Comparison of ENCODE assay signal across 1 cellular context in the genomic region with DNA sequence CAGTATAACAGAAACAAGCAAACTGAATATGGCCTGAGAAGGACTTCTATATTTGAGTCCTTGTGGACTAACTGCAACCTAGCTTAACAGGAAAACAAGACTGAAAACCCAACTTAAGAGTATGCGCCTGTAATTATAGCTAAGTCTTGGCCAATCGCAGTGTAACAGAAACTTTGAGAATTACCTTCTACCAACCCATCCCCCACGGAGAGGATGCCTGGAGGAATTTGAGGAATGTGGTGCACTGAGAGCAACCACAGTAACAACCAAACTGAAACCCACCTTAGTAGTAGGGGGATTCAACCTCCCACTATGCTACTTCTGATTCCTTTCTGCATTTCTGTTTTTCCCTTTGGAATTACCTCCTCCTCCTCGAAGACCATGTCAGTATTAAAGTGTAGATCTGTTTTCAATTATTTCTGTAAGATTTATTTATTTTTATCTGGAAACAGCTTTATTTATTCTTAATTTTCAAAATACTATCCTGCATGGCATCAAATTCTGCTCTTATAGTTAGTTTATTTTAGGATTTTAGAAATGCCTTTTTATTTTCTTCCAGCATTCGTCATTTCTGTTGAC.
TF ChIP-seq lines count a peak whose summit lies in the region.

No MANE protein-coding gene starts in this region.

TF ChIP-seq in H1, 55 proteins besides CTCF, POLR2A, EP300 and RAD21:
- TF ChIP-seq YY1 (IDR thresholded peaks at IDR 0.05; ENCODE audit: low read depth, low read length) (peak; percentile 40; the same call in 1 of the 2 replicates), CEBPB (IDR thresholded peaks at IDR 0.05; ENCODE audit: low read depth, low read length) (peak; percentile 81), RFX5 (IDR thresholded peaks at IDR 0.05; ENCODE audit: borderline replicate concordance, low read depth, low read length) (no peak), SIN3A (conservative IDR thresholded peaks at IDR 0.05 in 1 of 2, IDR thresholded peaks at IDR 0.05 in 1 of 2; ENCODE audit: low read depth in 1 of 2, low read length in 2 of 2) (no peak), NANOG (IDR thresholded peaks at IDR 0.05; ENCODE audit: insufficient read depth, low read depth, low read length, poor library complexity, severe bottlenecking) (no peak), RNF2 (IDR thresholded peaks at IDR 0.05; ENCODE audit: borderline replicate concordance, low read depth, low read length, missing control alignments, poor library complexity, severe bottlenecking) (no peak), JUND (IDR thresholded peaks at IDR 0.05; ENCODE audit: low read length) (no peak), POU5F1 (IDR thresholded peaks at IDR 0.05; ENCODE audit: low read depth, low read length) (no peak), ZNF274 (IDR thresholded peaks at IDR 0.05; ENCODE audit: borderline replicate concordance, extremely low read depth, low read length) (no peak), CBX8 (IDR thresholded peaks at IDR 0.05; ENCODE audit: borderline replicate concordance, low read depth, low read length) (no peak), CHD7 (IDR thresholded peaks at IDR 0.05; ENCODE audit: insufficient replicate concordance, low read length) (peak; percentile 71), NRF1 (IDR thresholded peaks at IDR 0.05; ENCODE audit: low read depth, low read length) (no peak), SP4 (IDR thresholded peaks at IDR 0.05; ENCODE audit: low read length) (no peak), ATF3 (IDR thresholded peaks at IDR 0.05; ENCODE audit: insufficient read depth, low read depth, low read length) (no peak), SIRT6 (IDR thresholded peaks at IDR 0.05; ENCODE audit: low read length) (no peak), TEAD4 (IDR thresholded peaks at IDR 0.05; ENCODE audit: low read depth, low read length) (peak; percentile 100), SIX5 (IDR thresholded peaks at IDR 0.05; ENCODE audit: low read depth, low read length) (no peak), FOSL1 (IDR thresholded peaks at IDR 0.05; ENCODE audit: insufficient read depth, low read depth, low read length) (no peak), SP1 (IDR thresholded peaks at IDR 0.05; ENCODE audit: low read depth, low read length) (peak; percentile 99), CHD1 (IDR thresholded peaks at IDR 0.05; ENCODE audit: low read depth, low read length) (no peak), CBX5 (IDR thresholded peaks at IDR 0.05; ENCODE audit: low read depth, low read length) (no peak), HDAC2 (IDR thresholded peaks at IDR 0.05; ENCODE audit: borderline replicate concordance in 1 of 2, low read depth in 2 of 2, low read length in 2 of 2) (no peak), TAF7 (optimal IDR thresholded peaks at IDR 0.05; ENCODE audit: borderline replicate concordance, low read depth, low read length) (no peak), PHF8 (conservative IDR thresholded peaks at IDR 0.05; ENCODE audit: low read depth, low read length) (no peak), TAF1 (IDR thresholded peaks at IDR 0.05; ENCODE audit: low read depth, low read length) (peak; percentile 58; the same call in 1 of the 2 replicates), EGR1 (IDR thresholded peaks at IDR 0.05; ENCODE audit: borderline replicate concordance, low read depth, low read length) (no peak), KDM4A (IDR thresholded peaks at IDR 0.05; ENCODE audit: low read depth, low read length, severe bottlenecking) (no peak), BRCA1 (IDR thresholded peaks at IDR 0.05; ENCODE audit: low read depth, low read length) (no peak), CREB1 (IDR thresholded peaks at IDR 0.05) (no peak), E2F6 (IDR thresholded peaks at IDR 0.05) (no peak), POLR2AphosphoS5 (IDR thresholded peaks at IDR 0.05; ENCODE audit: low read depth, low read length) (no peak), RXRA (IDR thresholded peaks at IDR 0.05; ENCODE audit: insufficient read depth, low read depth, low read length) (no peak), GTF2F1 (IDR thresholded peaks at IDR 0.05; ENCODE audit: borderline replicate concordance, low read depth, low read length) (no peak), ATF2 (IDR thresholded peaks at IDR 0.05; ENCODE audit: low read length) (peak; percentile 42; the same call in 1 of the 2 replicates), MAX (IDR thresholded peaks at IDR 0.05) (no peak), SAP30 (IDR thresholded peaks at IDR 0.05; ENCODE audit: insufficient read depth, insufficient replicate concordance, low read length) (no peak), TBP (IDR thresholded peaks at IDR 0.05; ENCODE audit: low read depth, low read length) (peak; percentile 71), TCF12 (IDR thresholded peaks at IDR 0.05; ENCODE audit: low read depth, low read length) (peak; percentile 75; the same call in 1 of the 2 replicates), CHD2 (IDR thresholded peaks at IDR 0.05; ENCODE audit: low read length) (peak; percentile 79; the same call in 1 of the 2 replicates), KDM1A (IDR thresholded peaks at IDR 0.05; ENCODE audit: borderline replicate concordance, low read length) (no peak), BCL11A (IDR thresholded peaks at IDR 0.05; ENCODE audit: low read depth in 2 of 2, low read length in 2 of 2) (peak in 1 of 2 experiments; percentile 84), HDAC6 (IDR thresholded peaks at IDR 0.05; ENCODE audit: low read depth, low read length) (no peak), SRF (IDR thresholded peaks at IDR 0.05; ENCODE audit: low read depth, low read length) (no peak), SP2 (IDR thresholded peaks at IDR 0.05; ENCODE audit: low read length) (no peak), JUN (IDR thresholded peaks at IDR 0.05; ENCODE audit: low read depth, low read length) (no peak), MAFK (IDR thresholded peaks at IDR 0.05; ENCODE audit: low read depth, low read length) (no peak), ASH2L (IDR thresholded peaks at IDR 0.05; ENCODE audit: low read length) (peak; percentile 99), GABPA (IDR thresholded peaks at IDR 0.05; ENCODE audit: borderline replicate concordance, insufficient read depth, low read length) (no peak), BACH1 (IDR thresholded peaks at IDR 0.05; ENCODE audit: low read length) (no peak), RBBP5 (IDR thresholded peaks at IDR 0.05; ENCODE audit: borderline replicate concordance, low read depth, low read length) (peak; percentile 100), KDM5A (IDR thresholded peaks at IDR 0.05; ENCODE audit: low read length) (no peak), EZH2 (IDR thresholded peaks at IDR 0.05; ENCODE audit: low read depth, low read length, severe bottlenecking) (no peak), SUZ12 (IDR thresholded peaks at IDR 0.05; ENCODE audit: low read length) (no peak), CTBP2 (IDR thresholded peaks at IDR 0.05; ENCODE audit: borderline replicate concordance, insufficient read depth, insufficient read length, low read length) (no peak)
- TF ChIP-seq, protein P1, sequence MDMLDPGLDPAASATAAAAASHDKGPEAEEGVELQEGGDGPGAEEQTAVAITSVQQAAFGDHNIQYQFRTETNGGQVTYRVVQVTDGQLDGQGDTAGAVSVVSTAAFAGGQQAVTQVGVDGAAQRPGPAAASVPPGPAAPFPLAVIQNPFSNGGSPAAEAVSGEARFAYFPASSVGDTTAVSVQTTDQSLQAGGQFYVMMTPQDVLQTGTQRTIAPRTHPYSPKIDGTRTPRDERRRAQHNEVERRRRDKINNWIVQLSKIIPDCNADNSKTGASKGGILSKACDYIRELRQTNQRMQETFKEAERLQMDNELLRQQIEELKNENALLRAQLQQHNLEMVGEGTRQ (IDR thresholded peaks at IDR 0.05; ENCODE audit: low read length) = no peak
